8 cellular contexts compared by ENCODE assay signal in genomic region chr17:75776399-75777242, GRCh38.
DNase-seq lines count a peak whose midpoint lies in the region; TF ChIP-seq lines count a peak whose summit lies in the region.

No MANE protein-coding gene starts in this region.

- H3K27ac ChIP-seq in RWPE1 (peak overlapping the region; percentile 73), coronary artery (peak overlapping the region in 1 of 2 donors; percentile 52)

- peak; percentile 30 for TF ChIP-seq POLR2A in GM19099 (IDR thresholded peaks at IDR 0.05; ENCODE audit: extremely low read depth, insufficient read length, low read depth)

- TF ChIP-seq CTCF in RWPE1 (conservative IDR thresholded peaks at IDR 0.05; ENCODE audit: low read depth) (no peak), coronary artery (IDR thresholded peaks at IDR 0.05) (no peak), nephron progenitor cell (IDR thresholded peaks at IDR 0.05) (no peak)

- H3K27ac Mint-ChIP-seq in nephron progenitor cell = peak overlapping the region; percentile 26

- H3K4me3 ChIP-seq in coronary artery = peak overlapping the region; percentile 92

- CTCF ChIA-PET in RWPE1 (lab: Yijun Ruan, JAX) = interaction anchor here (0.7 to 0.8 kb wide), 2 partner anchors 12 to 188 kb away, joined by 3 read pairs; partner anchors contain the start of gene GALK1

- peaks cover 5% of the 10 kb centered on the region for H3K27me3 Mint-ChIP-seq in nephron progenitor cell (ENCODE audit: low read depth, poor library complexity)

- POLR2A ChIA-PET in RWPE1 (lab: Yijun Ruan, JAX; ENCODE audit: low non-redundant PET) = interaction anchor here (0.7 to 1.6 kb wide), 3 partner anchors 68 to 101 kb away, joined by 3 to 4 read pairs (median 3); no protein-coding TSS in a partner anchor

- H3K4me3 Mint-ChIP-seq in nephron progenitor cell = peak overlapping the region; percentile 94

- peaks cover 6% of the 10 kb centered on the region for H3K9me3 Mint-ChIP-seq in nephron progenitor cell

- peaks cover 36% of the 10 kb centered on the region for H3K36me3 Mint-ChIP-seq in nephron progenitor cell (ENCODE audit: low read depth)

- no peak for DNase-seq in RWPE1 (ENCODE audit: low spot score)
- no peak for DNase-seq in coronary artery (ENCODE audit: low spot score)
- no peak for DNase-seq in nephron progenitor cell
- DNase-seq in DMS153 (lab: John Stamatoyannopoulos, UW) = no peak
- DNase-seq in NCI-H1092 treated with DMSO at 0.1 percent for 48 hours (lab: John Stamatoyannopoulos, UW) = no peak
- no peak for DNase-seq in activated CD4-positive, CD25-positive, alpha-beta regulatory T cell treated with anti-CD3 and anti-CD28 coated beads, Interleukin-2, amount 50 U/mL, for 72 hours
- DNase-seq in iPS-NIHi11 (ENCODE audit: low spot score) = no peak

- H3K4me1 Mint-ChIP-seq in nephron progenitor cell = peaks cover 61% of the 10 kb centered on the region
